Comparison of ENCODE assay signal across 9 cellular contexts in the genomic region with DNA sequence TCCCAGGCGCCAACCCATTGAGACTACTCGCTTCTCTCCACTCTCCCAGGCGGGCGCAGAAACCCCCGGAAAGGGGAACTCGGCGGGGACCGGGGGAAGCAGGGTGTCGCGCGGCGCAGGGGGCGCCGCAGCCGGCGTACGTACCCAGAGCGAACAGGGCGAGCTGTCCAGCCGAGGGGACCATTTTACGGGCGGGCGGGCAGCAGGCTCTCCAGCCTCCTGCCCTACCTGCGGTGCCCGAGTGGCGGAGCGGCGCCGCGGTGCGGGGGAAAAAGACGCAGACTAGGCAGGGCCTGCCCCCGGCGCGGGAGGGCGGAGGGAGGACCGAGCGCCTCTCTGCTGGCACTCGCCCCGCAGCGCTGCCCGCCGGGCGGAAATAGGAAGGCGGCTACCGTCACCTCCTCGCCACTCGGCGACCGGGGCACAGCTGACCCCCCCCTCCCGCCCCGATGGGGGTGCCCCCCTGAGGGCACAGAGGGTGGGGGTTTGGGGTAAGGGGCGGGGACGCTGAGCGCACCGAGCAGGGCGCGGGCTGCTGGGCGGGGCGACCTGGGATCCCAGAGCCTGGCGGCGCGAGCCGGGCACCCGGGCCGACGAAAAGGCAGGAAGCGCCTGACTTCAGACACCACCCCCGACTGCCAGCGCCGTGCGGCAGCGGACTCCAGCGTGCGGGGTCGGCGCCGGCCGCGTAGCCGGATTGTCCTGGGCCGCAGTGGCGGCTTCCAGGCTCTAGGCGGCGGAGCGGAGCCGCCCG. TPM values are rescaled to one million over a fixed set of nuclear protein-coding genes. Genes with fewer than 3 reads are reported as not detected.
DNase-seq lines count a peak whose midpoint lies in the region; FAIRE-seq and TF ChIP-seq lines count a peak whose summit lies in the region.
"Had no signal": no experiment of that assay in that cellular context is flagged by ENCODE, and none has a peak within 500 bp of the region (broad histone marks: within the 10 kb centered on the region; RNA-seq: fewer than 3 reads in every experiment).

A gene (minus strand): TSS at position 243 of the 754 bp plus-strand sequence. CDS start 59 bp downstream, at position 184.

- H2BK12ac ChIP-seq in neuronal stem cell (ENCODE audit: low read length) = no peak within 1 kb of the TSS

- H3K4ac ChIP-seq in neuronal stem cell (ENCODE audit: low read length) = no peak within 1 kb of the TSS

- POLR2A ChIA-PET in CD4-positive, alpha-beta memory T cell (lab: Charles Lee; ENCODE audit: partially characterized antibody) = interaction anchor here (1.1 to 1.2 kb wide), 3 partner anchors 30 to 363 kb away, joined by 3 to 4 read pairs (median 3); a partner anchor contains a TSS

- peak within 1 kb of the TSS; percentile 82 for H3K18ac ChIP-seq in neuronal stem cell (ENCODE audit: low read length)

- peak within 1 kb of the TSS; percentile 67 for H3K4me2 ChIP-seq in neuronal stem cell (ENCODE audit: insufficient read depth, low read length, poor library complexity, severe bottlenecking)

- H3K27ac ChIP-seq in CD4-positive, alpha-beta memory T cell (ENCODE audit: low read depth, low read length) = peak within 1 kb of the TSS; percentile 45
- H3K27ac ChIP-seq in neuronal stem cell (replicated peaks; ENCODE audit: low read length) (no peak within 1 kb of the TSS), substantia nigra (ENCODE audit: low read depth, low read length, poor library complexity, severe bottlenecking) (peak within 1 kb of the TSS; percentile 92)

- no peaks in the 10 kb centered on the region for H3K9me3 Mint-ChIP-seq in CD4-positive, alpha-beta memory T cell

- peak within 1 kb of the TSS; percentile 93 for H2AFZ ChIP-seq in neuronal stem cell (ENCODE audit: low read length)

- no CpG with 5 or more reads among the region's 88 CpGs for WGBS in neuronal stem cell (ENCODE audit: extremely low coverage in 2 of 2, insufficient read length in 2 of 2, insufficient replicate concordance in 1 of 2), 2 donors

- no peak within 1 kb of the TSS for H3K9ac ChIP-seq in neuronal stem cell (ENCODE audit: low read depth, low read length, poor library complexity)

- intact Hi-C loops in CD4-positive, alpha-beta memory T cell (cut with micrococcal nuclease) = loop anchor here (1.0 to 5.0 kb wide), 5 partner anchors 64 to 251 kb away; a partner anchor contains a TSS

- no peak within 1 kb of the TSS for H3K23ac ChIP-seq in neuronal stem cell (ENCODE audit: low read depth, low read length, poor library complexity)

- DNase-seq in CD4-positive, alpha-beta memory T cell = peak; percentile 63 to 73 (median 65)
- peak; percentile 78 for DNase-seq in GM20000 (ENCODE audit: low spot score)
- peak; percentile 73 for DNase-seq in HuH-7 (ENCODE audit: low spot score)
- peak; percentile 72 for DNase-seq in RPMI7951 (ENCODE audit: low read depth)
- peak; percentile 88 for DNase-seq in activated effector memory CD4-positive, alpha-beta T cell treated with anti-CD3 and anti-CD28 coated beads, Interleukin-2, amount 50 U/mL, for 16 hours
- DNase-seq in frontal cortex (ENCODE audit: low spot score in 2 of 2) = peak; percentile 66 to 76
- DNase-seq in neuronal stem cell (ENCODE audit: low spot score) = peak; percentile 74
- peak in 47 of 49 donors; percentile 56 to 95 (median 80) for DNase-seq in substantia nigra (lab: John Stamatoyannopoulos, UW)

- H4K8ac ChIP-seq in neuronal stem cell (ENCODE audit: low read depth, low read length) = no peak within 1 kb of the TSS

- H2BK15ac ChIP-seq in neuronal stem cell (ENCODE audit: low read length) = peak within 1 kb of the TSS; percentile 59

- no peaks in the 10 kb centered on the region for H3K9me3 ChIP-seq in CD4-positive, alpha-beta memory T cell (ENCODE audit: control insufficient read depth in 1 of 2, low read length in 2 of 2)
- no peaks in the 10 kb centered on the region for H3K9me3 ChIP-seq in neuronal stem cell (replicated peaks in 1 of 2; ENCODE audit: control insufficient read depth in 2 of 2, insufficient read depth in 1 of 2, low read depth in 1 of 2, low read length in 2 of 2)

- no peak within 1 kb of the TSS for H2BK120ac ChIP-seq in neuronal stem cell (ENCODE audit: low read depth, low read length)

- H3K36me3 Mint-ChIP-seq in CD4-positive, alpha-beta memory T cell = peaks cover 0 to 3% of the 10 kb centered on the region in 2 donors

- CTCF ChIA-PET in CD4-positive, alpha-beta memory T cell (lab: Charles Lee; ENCODE audit: partially characterized antibody) = interaction anchor here (1.0 to 1.4 kb wide), 5 partner anchors 10 to 212 kb away, joined by 3 to 4 read pairs (median 3); no protein-coding TSS in a partner anchor

- H3K14ac ChIP-seq in neuronal stem cell (ENCODE audit: low read length) = no peak within 1 kb of the TSS

- peak within 1 kb of the TSS; percentile 87 to 96 (median 91) for H3K4me3 Mint-ChIP-seq in CD4-positive, alpha-beta memory T cell

- no peaks in the 10 kb centered on the region for H3K79me1 ChIP-seq in neuronal stem cell (ENCODE audit: low read depth, low read length)

- peak; percentile 75 for TF ChIP-seq CTCF in GM20000 (IDR thresholded peaks at IDR 0.05; ENCODE audit: extremely low read depth, missing control alignments)

- H3K4me3 ChIP-seq in CD4-positive, alpha-beta memory T cell (ENCODE audit: low read length in 2 of 2) = peak within 1 kb of the TSS; percentile 47 to 62
- peak within 1 kb of the TSS; percentile 44 to 79 for H3K4me3 ChIP-seq in neuronal stem cell (ENCODE audit: low read length in 2 of 2)

- H3K36me3 ChIP-seq in CD4-positive, alpha-beta memory T cell (ENCODE audit: insufficient read depth, low read length) = no peaks in the 10 kb centered on the region
- H3K36me3 ChIP-seq in neuronal stem cell (replicated peaks in 1 of 2; ENCODE audit: control insufficient read depth in 2 of 2, insufficient read depth in 2 of 2, low read length in 2 of 2) = no peaks in the 10 kb centered on the region

- no peak within 1 kb of the TSS for H4K91ac ChIP-seq in neuronal stem cell (ENCODE audit: low read depth, low read length, poor library complexity)

- no peak within 1 kb of the TSS for H2BK5ac ChIP-seq in neuronal stem cell (ENCODE audit: low read length)

- FAIRE-seq in frontal cortex (lab: Jason Lieb, UNC) = no peak
- FAIRE-seq: colon had no signal

- peaks cover 26% of the 10 kb centered on the region for H3K4me1 ChIP-seq in CD4-positive, alpha-beta memory T cell (ENCODE audit: insufficient read depth, low read length)
- peaks cover 0 to 12% of the 10 kb centered on the region in 2 donors for H3K4me1 ChIP-seq in neuronal stem cell (ENCODE audit: control insufficient read depth in 2 of 2, insufficient read depth in 1 of 2, low read depth in 1 of 2, low read length in 2 of 2)

- peaks cover 5% of the 10 kb centered on the region for H3K27me3 ChIP-seq in CD4-positive, alpha-beta memory T cell (ENCODE audit: insufficient read depth, low read length)
- H3K27me3 ChIP-seq in neuronal stem cell (ENCODE audit: control insufficient read depth in 3 of 3, insufficient read depth in 3 of 3, low read depth in 1 of 3, low read length in 3 of 3) = peaks cover 10 to 71% (median 30%) of the 10 kb centered on the region in 3 experiments

- peaks cover 14 to 40% (median 26%) of the 10 kb centered on the region in 4 donors for H3K4me1 Mint-ChIP-seq in CD4-positive, alpha-beta memory T cell

- peaks cover 3 to 19% of the 10 kb centered on the region in 2 donors for H3K27me3 Mint-ChIP-seq in CD4-positive, alpha-beta memory T cell

- no peak within 1 kb of the TSS for H2AK5ac ChIP-seq in neuronal stem cell (ENCODE audit: low read depth, low read length)

- peak within 1 kb of the TSS; percentile 80 to 94 (median 88) for H3K27ac Mint-ChIP-seq in CD4-positive, alpha-beta memory T cell

RNA-seq across cellular contexts. Expression of the gene that starts here (rescaled TPM):
- 1 to 10 TPM; 2.9 to 4.2 TPM for total RNA-seq in CD4-positive, alpha-beta memory T cell
- polyA plus RNA-seq in CD4-positive, alpha-beta memory T cell = 1 to 10 TPM in 1 of 2 donors, under 1 TPM in 1; 0.46 to 1.8 TPM
- 4.2 and 4.3 TPM in 2 replicates for total RNA-seq in RPMI7951 (2014; rRNA removed; shearing (Covaris generic))
- 14.3 TPM for total RNA-seq in frontal cortex
- 0.25 TPM for polyA plus RNA-seq in neuronal stem cell (2013, experiment 1 of 2)
- polyA plus RNA-seq in neuronal stem cell (2013, experiment 2 of 2) = 0.25 TPM
